In the genomic region with DNA sequence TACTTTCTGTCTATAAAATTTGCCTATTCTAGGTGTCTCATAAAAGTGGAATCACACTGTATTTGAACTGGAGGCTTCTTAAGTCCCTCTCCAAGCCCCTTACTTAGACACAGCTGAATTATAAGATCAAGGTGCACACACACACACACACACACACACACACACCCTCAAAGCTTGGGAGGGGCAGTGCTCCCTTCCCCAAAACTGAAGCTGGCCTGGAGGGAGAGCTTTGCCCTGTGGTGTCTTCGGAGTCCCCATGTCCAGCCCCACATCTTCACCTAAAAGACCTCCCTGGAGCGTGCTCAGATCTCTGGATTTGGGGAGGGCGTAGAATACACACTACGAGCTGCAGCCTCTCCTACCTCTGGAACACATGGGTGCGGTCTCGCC, we compare ENCODE assay signal across 8 cellular contexts. TPM values are rescaled to one million over a fixed set of nuclear protein-coding genes. Genes with fewer than 3 reads are reported as not detected.
DNase-seq lines count a peak whose midpoint lies in the region; ATAC-seq and TF ChIP-seq lines count a peak whose summit lies in the region.

No MANE protein-coding gene starts in this region.

- intact Hi-C loops in Calu3 (cut with micrococcal nuclease; ENCODE audit: unreplicated experiment): loop anchor here (5.0 to 10.0 kb wide), 3 partner anchors 55 to 338 kb away; no protein-coding TSS in a partner anchor

- CTCF ChIA-PET in Calu3 (lab: Charles Lee): interaction anchor here (0.6 to 1.4 kb wide), 8 partner anchors 12 to 164 kb away, joined by 3 to 5 read pairs (median 3); partner anchors contain the start of gene NUBP1

- no peaks in the 10 kb centered on the region for H3K27me3 ChIP-seq in adipocyte (replicated peaks; ENCODE audit: control insufficient read depth, insufficient read depth, low read length)

- no peaks in the 10 kb centered on the region for H3K9me3 ChIP-seq in adipocyte (ENCODE audit: control insufficient read depth, low read length)

- peaks cover 43% of the 10 kb centered on the region for H3K36me3 Mint-ChIP-seq in Calu3 (ENCODE audit: insufficient read depth, unreplicated experiment)

- peaks cover 43% of the 10 kb centered on the region for H3K4me1 ChIP-seq in adipocyte (ENCODE audit: control insufficient read depth, insufficient read depth, low read length)

- no peak for ATAC-seq in HG02981 (IDR thresholded peaks at IDR 0.05; ENCODE audit: unreplicated experiment)

- TSS peak; percentile 60 for BruUV-seq in Calu3 (replicated peaks; lab: Mats Ljungman, UMichigan)

- H3K27me3 Mint-ChIP-seq in Calu3 (ENCODE audit: unreplicated experiment): peaks cover 14% of the 10 kb centered on the region

- H3K4me1 Mint-ChIP-seq in Calu3 (ENCODE audit: low read depth, unreplicated experiment): peaks cover 41% of the 10 kb centered on the region

- H3K9me3 Mint-ChIP-seq in Calu3 (ENCODE audit: low read depth, unreplicated experiment): no peaks in the 10 kb centered on the region

- H3K4me3 ChIP-seq in adipocyte (ENCODE audit: low read length) (peak overlapping the region; percentile 84), iPS-11a (ENCODE audit: low read depth, low read length) (peak overlapping the region; percentile 67), retinal pigment epithelial cell (ENCODE audit: low read length) (peak overlapping the region; percentile 93)

- peak overlapping the region; percentile 83 for H3K4me3 Mint-ChIP-seq in Calu3 (ENCODE audit: low read depth, unreplicated experiment)

- DNase-seq in Calu3 (no peak), adipocyte (ENCODE audit: low read depth) (no peak), retinal pigment epithelial cell (ENCODE audit: low read depth) (no peak), NCI-H82 treated with DMSO at 0.1 percent for 48 hours (lab: John Stamatoyannopoulos, UW; ENCODE audit: unreplicated experiment) (no peak), amygdala (lab: John Stamatoyannopoulos, UW) (no peak)
- DNase-seq in effector CD8-positive, alpha-beta T cell (lab: John Stamatoyannopoulos, UW): no peak

- H3K27ac Mint-ChIP-seq in Calu3 (ENCODE audit: unreplicated experiment): peak overlapping the region; percentile 56

- TF ChIP-seq CTCF in Calu3 (IDR thresholded peaks at IDR 0.05; ENCODE audit: unreplicated experiment) (no peak), retinal pigment epithelial cell (conservative IDR thresholded peaks at IDR 0.05; ENCODE audit: low read depth, low read length) (no peak)

- no peaks in the 10 kb centered on the region for H3K36me3 ChIP-seq in adipocyte (ENCODE audit: control insufficient read depth, insufficient read depth, low read length, severe bottlenecking)

- H3K9ac ChIP-seq in adipocyte (ENCODE audit: low read length): peak overlapping the region; percentile 83

RNA-seq across cellular contexts. Expression of gene EMP2, which starts 0.8 kb away (rescaled TPM):
- total RNA-seq in Calu3 (2022): 65.9 and 73.9 TPM in 2 replicates
